Comparison of ENCODE assay signal across 26 cellular contexts in genomic region chr1:35850716-35851115, GRCh38. TPM values are rescaled to one million over a fixed set of nuclear protein-coding genes. Genes with fewer than 3 reads are reported as not detected.
DNase-seq lines count a peak whose midpoint lies in the region; ATAC-seq and TF ChIP-seq lines count a peak whose summit lies in the region.
"Had no signal": no experiment of that assay in that cellular context is flagged by ENCODE, and none has a peak within 500 bp of the region (broad histone marks: within the 10 kb centered on the region; RNA-seq: fewer than 3 reads in every experiment).

No MANE protein-coding gene starts in this region.

- H3K4me1 Mint-ChIP-seq in activated CD8-positive, alpha-beta T cell treated with anti-CD3 and anti-CD28 coated beads, Interleukin-2, amount 10 ng/mL, durations not matched to agents 7 days and 5 days (ENCODE audit: low read depth) = no peaks in the 10 kb centered on the region
- H3K4me1 Mint-ChIP-seq: CD4-positive, CD25-positive, alpha-beta regulatory T cell had no signal

- ATAC-seq in heart right ventricle (no peak), left cardiac atrium (no peak), right cardiac atrium (no peak)
- ATAC-seq in activated CD8-positive, alpha-beta T cell treated with anti-CD3 and anti-CD28 coated beads, Interleukin-2, amount 10 ng/mL, durations not matched to agents 7 days and 5 days = no peak
- ATAC-seq: body of pancreas had no signal

- H3K27me3 ChIP-seq in heart right ventricle = no peaks in the 10 kb centered on the region
- H3K27me3 ChIP-seq in right cardiac atrium (ENCODE audit: control insufficient read depth, insufficient read depth) = no peaks in the 10 kb centered on the region
- no peaks in the 10 kb centered on the region for H3K27me3 ChIP-seq in stomach smooth muscle (ENCODE audit: control insufficient read depth in 1 of 2, insufficient read depth in 2 of 2, low read length in 2 of 2)
- H3K27me3 ChIP-seq: body of pancreas had no signal

- DNase-seq in heart right ventricle (no peak), left cardiac atrium (no peak), right cardiac atrium (no peak), activated gamma-delta T cell (lab: John Stamatoyannopoulos, UW) (no peak), hypothalamus (lab: John Stamatoyannopoulos, UW) (no peak), DMS153 (lab: John Stamatoyannopoulos, UW) (no peak)
- DNase-seq in activated CD8-positive, alpha-beta T cell treated with anti-CD3 and anti-CD28 coated beads, Interleukin-2, amount 10 ng/mL, durations not matched to agents 7 days and 5 days = no peak
- DNase-seq: activated CD4-positive, alpha-beta T cell treated with anti-CD3 and anti-CD28 coated beads, Interleukin-2, amount 50 U/mL, for 48 hours; activated CD4-positive, CD25-positive, alpha-beta regulatory T cell treated with anti-CD3 and anti-CD28 coated beads, Interleukin-2, amount 50 U/mL, for 72 hours; activated naive CD4-positive, alpha-beta T cell treated with anti-CD3 and anti-CD28 coated beads for 36 hours; body of pancreas; Calu3; CD4-positive, CD25-positive, alpha-beta regulatory T cell; DMS79 treated with DMSO at 0.1 percent for 48 hours; GDM1; islet precursor cell; naive B cell; NCI-H146; NCI-H226; NCI-H69; SHP77 treated with DMSO at 0.1 percent for 48 hours; small intestine; stimulated activated naive CD4-positive, alpha-beta T cell had no signal

- no peak overlapping the region for H3K27ac Mint-ChIP-seq in activated CD8-positive, alpha-beta T cell treated with anti-CD3 and anti-CD28 coated beads, Interleukin-2, amount 10 ng/mL, durations not matched to agents 7 days and 5 days
- H3K27ac Mint-ChIP-seq: activated naive CD4-positive, alpha-beta T cell treated with anti-CD3 and anti-CD28 coated beads for 36 hours; activated T-helper 1 cell treated with anti-CD3 and anti-CD28 coated beads, Interleukin-12 subunit alpha, Interleukin-12 subunit beta, Interleukin-2, Interleukin-4 antibody, amounts not matched to agents 30 ng/mL and 10 ng/mL and 1 ng/mL, durations not matched to agents 14 hours and 24 hours and 36 hours; CD4-positive, CD25-positive, alpha-beta regulatory T cell; naive B cell; progenitor cell of endocrine pancreas had no signal

- CTCF ChIA-PET in activated CD8-positive, alpha-beta T cell treated with anti-CD3 and anti-CD28 coated beads, Interleukin-2, amount 10 ng/mL, durations not matched to agents 7 days and 5 days (lab: Charles Lee) = interaction anchor here (1.0 kb wide), 1 partner anchor 32 kb away, joined by 3 read pairs; the partner anchor contains the start of gene AGO1

- WGBS in heart right ventricle, 2 donors = 77 to 86% methylated on average over 5 of the region's 5 CpGs
- WGBS in right cardiac atrium = 78% methylated on average over 5 of the region's 5 CpGs

- no peak for TF ChIP-seq CTCF in heart right ventricle (IDR thresholded peaks at IDR 0.05)

- H3K4me3 ChIP-seq in heart right ventricle = no peak overlapping the region
- no peak overlapping the region for H3K4me3 ChIP-seq in right cardiac atrium (ENCODE audit: low read length)
- peak overlapping the region in 1 of 2 donors; percentile 26 for H3K4me3 ChIP-seq in stomach smooth muscle (ENCODE audit: low read length in 2 of 2)
- H3K4me3 ChIP-seq: body of pancreas had no signal

- intact Hi-C loops in heart right ventricle (cut with DNase I) (no loop called here), left cardiac atrium (cut with DNase I) (no loop called here), right cardiac atrium (cut with DNase I) (no loop called here)

- no peak overlapping the region for H3K9ac ChIP-seq in stomach smooth muscle (ENCODE audit: low read length in 2 of 2)

- POLR2A ChIA-PET in activated CD8-positive, alpha-beta T cell treated with anti-CD3 and anti-CD28 coated beads, Interleukin-2, amount 10 ng/mL, durations not matched to agents 7 days and 5 days (lab: Charles Lee) = no interaction called here

- H3K27ac ChIP-seq in heart right ventricle (peak overlapping the region in 9 of 10 donors; percentile 42 to 84 (median 74)), right cardiac atrium (ENCODE audit: low read length) (peak overlapping the region; percentile 84), stomach smooth muscle (ENCODE audit: low read length) (peak overlapping the region; percentile 53)
- H3K27ac ChIP-seq: body of pancreas had no signal

- no peaks in the 10 kb centered on the region for H3K27me3 Mint-ChIP-seq in activated CD8-positive, alpha-beta T cell treated with anti-CD3 and anti-CD28 coated beads, Interleukin-2, amount 10 ng/mL, durations not matched to agents 7 days and 5 days (ENCODE audit: low read depth)
- H3K27me3 Mint-ChIP-seq: CD4-positive, CD25-positive, alpha-beta regulatory T cell; naive B cell; progenitor cell of endocrine pancreas had no signal

- H3K9me3 ChIP-seq in heart right ventricle = no peaks in the 10 kb centered on the region
- no peaks in the 10 kb centered on the region for H3K9me3 ChIP-seq in right cardiac atrium (ENCODE audit: control insufficient read depth, low read length)
- H3K9me3 ChIP-seq in stomach smooth muscle (ENCODE audit: control insufficient read depth in 2 of 2, low read length in 2 of 2) = no peaks in the 10 kb centered on the region
- H3K9me3 ChIP-seq: body of pancreas had no signal

- H3K4me1 ChIP-seq in heart right ventricle (peaks cover 0 to 60% (median 17%) of the 10 kb centered on the region in 9 donors), right cardiac atrium (ENCODE audit: control insufficient read depth, insufficient read depth, low read length) (peaks cover 4% of the 10 kb centered on the region), stomach smooth muscle (ENCODE audit: control insufficient read depth, insufficient read depth, low read length) (peaks cover 20% of the 10 kb centered on the region)
- H3K4me1 ChIP-seq: body of pancreas had no signal

- peaks cover 0 to 92% (median 25%) of the 10 kb centered on the region in 9 donors for H3K36me3 ChIP-seq in heart right ventricle
- peaks cover 19% of the 10 kb centered on the region in 2 donors for H3K36me3 ChIP-seq in stomach smooth muscle (ENCODE audit: control insufficient read depth in 2 of 2, insufficient read depth in 2 of 2, low read length in 2 of 2)

- peaks cover 16% of the 10 kb centered on the region for H3K36me3 Mint-ChIP-seq in activated CD8-positive, alpha-beta T cell treated with anti-CD3 and anti-CD28 coated beads, Interleukin-2, amount 10 ng/mL, durations not matched to agents 7 days and 5 days (ENCODE audit: low read depth)

- H3K4me3 Mint-ChIP-seq in activated CD8-positive, alpha-beta T cell treated with anti-CD3 and anti-CD28 coated beads, Interleukin-2, amount 10 ng/mL, durations not matched to agents 7 days and 5 days = no peak overlapping the region
- H3K4me3 Mint-ChIP-seq: activated naive CD4-positive, alpha-beta T cell treated with anti-CD3 and anti-CD28 coated beads for 36 hours; activated T-helper 1 cell treated with anti-CD3 and anti-CD28 coated beads, Interleukin-12 subunit alpha, Interleukin-12 subunit beta, Interleukin-2, Interleukin-4 antibody, amounts not matched to agents 30 ng/mL and 10 ng/mL and 1 ng/mL, durations not matched to agents 14 hours and 24 hours and 36 hours; CD4-positive, CD25-positive, alpha-beta regulatory T cell; naive B cell had no signal

- H3K9me3 Mint-ChIP-seq in activated CD8-positive, alpha-beta T cell treated with anti-CD3 and anti-CD28 coated beads, Interleukin-2, amount 10 ng/mL, durations not matched to agents 7 days and 5 days (ENCODE audit: insufficient read depth) = no peaks in the 10 kb centered on the region
- H3K9me3 Mint-ChIP-seq: activated naive CD4-positive, alpha-beta T cell treated with anti-CD3 and anti-CD28 coated beads for 36 hours; activated T-helper 1 cell treated with anti-CD3 and anti-CD28 coated beads, Interleukin-12 subunit alpha, Interleukin-12 subunit beta, Interleukin-2, Interleukin-4 antibody, amounts not matched to agents 30 ng/mL and 10 ng/mL and 1 ng/mL, durations not matched to agents 14 hours and 24 hours and 36 hours; CD4-positive, CD25-positive, alpha-beta regulatory T cell; naive B cell had no signal

RNA-seq across cellular contexts. Expression of gene AGO1, which starts 32.3 kb away (rescaled TPM):
- total RNA-seq in heart right ventricle (10 to 100 TPM; 19.5 to 26.5 (median 22.5) TPM), left cardiac atrium (10 to 100 TPM; 23.7 to 24.6 TPM), right cardiac atrium (10 to 100 TPM; 26.9 to 35.4 (median 29.8) TPM)
- polyA plus RNA-seq in heart right ventricle (1 to 10 TPM; 1.9 to 3.1 TPM), right cardiac atrium (4.9 TPM)
- 10 to 100 TPM; 20.8 to 21.3 TPM for total RNA-seq in activated CD8-positive, alpha-beta T cell treated with anti-CD3 and anti-CD28 coated beads, Interleukin-2, amount 10 ng/mL, durations not matched to agents 7 days and 5 days

RNA-seq across cellular contexts. Expression of gene AGO4, which starts 42.9 kb away (rescaled TPM):
- 10 to 100 TPM; 15.0 to 25.1 (median 20.5) TPM for total RNA-seq in heart right ventricle
- 10 to 100 TPM in 1 of 2 donors, 1 to 10 TPM in 1; 4.1 to 10.5 TPM for polyA plus RNA-seq in heart right ventricle
- total RNA-seq in left cardiac atrium = 10 to 100 TPM; 14.6 to 16.5 TPM
- total RNA-seq in right cardiac atrium = 10 to 100 TPM; 17.5 to 22.9 (median 20.0) TPM
- polyA plus RNA-seq in right cardiac atrium = 8.5 TPM
- total RNA-seq in activated CD8-positive, alpha-beta T cell treated with anti-CD3 and anti-CD28 coated beads, Interleukin-2, amount 10 ng/mL, durations not matched to agents 7 days and 5 days = 1 to 10 TPM; 7.9 to 8.5 TPM
